1 cellular context compared by ENCODE assay signal in the genomic region with DNA sequence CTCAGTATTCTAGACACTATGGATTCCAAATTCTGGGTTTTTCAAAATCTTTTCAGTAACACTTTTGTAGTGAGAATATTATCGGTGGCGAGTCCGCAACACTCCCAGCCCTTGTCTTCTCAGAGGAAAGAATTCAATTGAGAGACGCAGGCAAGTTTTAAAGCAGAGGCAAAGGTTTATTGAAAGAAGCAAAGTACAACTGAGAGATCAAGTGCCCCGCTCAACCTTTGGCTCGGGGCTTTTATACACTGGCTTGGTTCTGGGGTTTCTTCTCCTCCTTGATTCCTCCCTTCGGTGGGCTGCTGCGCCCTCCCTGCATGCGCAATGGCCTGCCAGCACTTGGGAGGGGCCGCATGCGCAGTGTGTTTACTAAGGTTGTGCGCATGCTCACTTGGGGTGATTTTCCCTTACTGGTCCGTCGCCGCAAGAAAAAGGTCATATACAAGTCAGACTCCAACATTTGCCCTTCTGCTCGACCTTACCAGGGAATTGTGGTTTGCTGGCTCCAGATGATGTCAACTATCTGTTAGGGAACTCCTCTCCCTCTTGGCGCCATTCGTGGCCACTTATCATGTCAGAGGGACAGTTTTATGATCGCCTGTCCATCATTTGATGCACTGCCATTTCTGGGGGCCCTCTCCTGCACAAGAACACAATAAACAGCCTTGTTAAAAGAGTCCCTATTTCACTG.
TF ChIP-seq lines count a peak whose summit lies in the region.

No MANE protein-coding gene starts in this region.

TF ChIP-seq in GM23338, 12 proteins besides CTCF, POLR2A, EP300 and RAD21 (continued from another document):
- TF ChIP-seq, protein P1, sequence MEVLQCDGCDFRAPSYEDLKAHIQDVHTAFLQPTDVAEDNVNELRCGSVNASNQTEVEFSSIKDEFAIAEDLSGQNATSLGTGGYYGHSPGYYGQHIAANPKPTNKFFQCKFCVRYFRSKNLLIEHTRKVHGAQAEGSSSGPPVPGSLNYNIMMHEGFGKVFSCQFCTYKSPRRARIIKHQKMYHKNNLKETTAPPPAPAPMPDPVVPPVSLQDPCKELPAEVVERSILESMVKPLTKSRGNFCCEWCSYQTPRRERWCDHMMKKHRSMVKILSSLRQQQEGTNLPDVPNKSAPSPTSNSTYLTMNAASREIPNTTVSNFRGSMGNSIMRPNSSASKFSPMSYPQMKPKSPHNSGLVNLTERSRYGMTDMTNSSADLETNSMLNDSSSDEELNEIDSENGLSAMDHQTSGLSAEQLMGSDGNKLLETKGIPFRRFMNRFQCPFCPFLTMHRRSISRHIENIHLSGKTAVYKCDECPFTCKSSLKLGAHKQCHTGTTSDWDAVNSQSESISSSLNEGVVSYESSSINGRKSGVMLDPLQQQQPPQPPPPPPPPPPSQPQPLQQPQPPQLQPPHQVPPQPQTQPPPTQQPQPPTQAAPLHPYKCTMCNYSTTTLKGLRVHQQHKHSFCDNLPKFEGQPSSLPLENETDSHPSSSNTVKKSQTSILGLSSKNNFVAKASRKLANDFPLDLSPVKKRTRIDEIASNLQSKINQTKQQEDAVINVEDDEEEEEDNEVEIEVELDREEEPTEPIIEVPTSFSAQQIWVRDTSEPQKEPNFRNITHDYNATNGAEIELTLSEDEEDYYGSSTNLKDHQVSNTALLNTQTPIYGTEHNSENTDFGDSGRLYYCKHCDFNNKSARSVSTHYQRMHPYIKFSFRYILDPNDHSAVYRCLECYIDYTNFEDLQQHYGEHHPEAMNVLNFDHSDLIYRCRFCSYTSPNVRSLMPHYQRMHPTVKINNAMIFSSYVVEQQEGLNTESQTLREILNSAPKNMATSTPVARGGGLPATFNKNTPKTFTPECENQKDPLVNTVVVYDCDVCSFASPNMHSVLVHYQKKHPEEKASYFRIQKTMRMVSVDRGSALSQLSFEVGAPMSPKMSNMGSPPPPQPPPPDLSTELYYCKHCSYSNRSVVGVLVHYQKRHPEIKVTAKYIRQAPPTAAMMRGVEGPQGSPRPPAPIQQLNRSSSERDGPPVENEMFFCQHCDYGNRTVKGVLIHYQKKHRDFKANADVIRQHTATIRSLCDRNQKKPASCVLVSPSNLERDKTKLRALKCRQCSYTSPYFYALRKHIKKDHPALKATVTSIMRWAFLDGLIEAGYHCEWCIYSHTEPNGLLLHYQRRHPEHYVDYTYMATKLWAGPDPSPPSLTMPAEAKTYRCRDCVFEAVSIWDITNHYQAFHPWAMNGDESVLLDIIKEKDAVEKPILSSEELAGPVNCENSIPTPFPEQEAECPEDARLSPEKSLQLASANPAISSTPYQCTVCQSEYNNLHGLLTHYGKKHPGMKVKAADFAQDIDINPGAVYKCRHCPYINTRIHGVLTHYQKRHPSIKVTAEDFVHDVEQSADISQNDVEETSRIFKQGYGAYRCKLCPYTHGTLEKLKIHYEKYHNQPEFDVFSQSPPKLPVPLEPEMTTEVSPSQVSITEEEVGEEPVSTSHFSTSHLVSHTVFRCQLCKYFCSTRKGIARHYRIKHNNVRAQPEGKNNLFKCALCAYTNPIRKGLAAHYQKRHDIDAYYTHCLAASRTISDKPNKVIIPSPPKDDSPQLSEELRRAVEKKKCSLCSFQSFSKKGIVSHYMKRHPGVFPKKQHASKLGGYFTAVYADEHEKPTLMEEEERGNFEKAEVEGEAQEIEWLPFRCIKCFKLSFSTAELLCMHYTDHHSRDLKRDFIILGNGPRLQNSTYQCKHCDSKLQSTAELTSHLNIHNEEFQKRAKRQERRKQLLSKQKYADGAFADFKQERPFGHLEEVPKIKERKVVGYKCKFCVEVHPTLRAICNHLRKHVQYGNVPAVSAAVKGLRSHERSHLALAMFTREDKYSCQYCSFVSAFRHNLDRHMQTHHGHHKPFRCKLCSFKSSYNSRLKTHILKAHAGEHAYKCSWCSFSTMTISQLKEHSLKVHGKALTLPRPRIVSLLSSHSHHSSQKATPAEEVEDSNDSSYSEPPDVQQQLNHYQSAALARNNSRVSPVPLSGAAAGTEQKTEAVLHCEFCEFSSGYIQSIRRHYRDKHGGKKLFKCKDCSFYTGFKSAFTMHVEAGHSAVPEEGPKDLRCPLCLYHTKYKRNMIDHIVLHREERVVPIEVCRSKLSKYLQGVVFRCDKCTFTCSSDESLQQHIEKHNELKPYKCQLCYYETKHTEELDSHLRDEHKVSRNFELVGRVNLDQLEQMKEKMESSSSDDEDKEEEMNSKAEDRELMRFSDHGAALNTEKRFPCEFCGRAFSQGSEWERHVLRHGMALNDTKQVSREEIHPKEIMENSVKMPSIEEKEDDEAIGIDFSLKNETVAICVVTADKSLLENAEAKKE (CRISPR knock-in tag; IDR thresholded peaks at IDR 0.05) = no peak
- no peak for TF ChIP-seq ZNF114 (CRISPR knock-in tag; IDR thresholded peaks at IDR 0.05)
- TF ChIP-seq STAT1 (IDR thresholded peaks at IDR 0.05; ENCODE audit: unreplicated experiment) = no peak
- TF ChIP-seq, protein P2, sequence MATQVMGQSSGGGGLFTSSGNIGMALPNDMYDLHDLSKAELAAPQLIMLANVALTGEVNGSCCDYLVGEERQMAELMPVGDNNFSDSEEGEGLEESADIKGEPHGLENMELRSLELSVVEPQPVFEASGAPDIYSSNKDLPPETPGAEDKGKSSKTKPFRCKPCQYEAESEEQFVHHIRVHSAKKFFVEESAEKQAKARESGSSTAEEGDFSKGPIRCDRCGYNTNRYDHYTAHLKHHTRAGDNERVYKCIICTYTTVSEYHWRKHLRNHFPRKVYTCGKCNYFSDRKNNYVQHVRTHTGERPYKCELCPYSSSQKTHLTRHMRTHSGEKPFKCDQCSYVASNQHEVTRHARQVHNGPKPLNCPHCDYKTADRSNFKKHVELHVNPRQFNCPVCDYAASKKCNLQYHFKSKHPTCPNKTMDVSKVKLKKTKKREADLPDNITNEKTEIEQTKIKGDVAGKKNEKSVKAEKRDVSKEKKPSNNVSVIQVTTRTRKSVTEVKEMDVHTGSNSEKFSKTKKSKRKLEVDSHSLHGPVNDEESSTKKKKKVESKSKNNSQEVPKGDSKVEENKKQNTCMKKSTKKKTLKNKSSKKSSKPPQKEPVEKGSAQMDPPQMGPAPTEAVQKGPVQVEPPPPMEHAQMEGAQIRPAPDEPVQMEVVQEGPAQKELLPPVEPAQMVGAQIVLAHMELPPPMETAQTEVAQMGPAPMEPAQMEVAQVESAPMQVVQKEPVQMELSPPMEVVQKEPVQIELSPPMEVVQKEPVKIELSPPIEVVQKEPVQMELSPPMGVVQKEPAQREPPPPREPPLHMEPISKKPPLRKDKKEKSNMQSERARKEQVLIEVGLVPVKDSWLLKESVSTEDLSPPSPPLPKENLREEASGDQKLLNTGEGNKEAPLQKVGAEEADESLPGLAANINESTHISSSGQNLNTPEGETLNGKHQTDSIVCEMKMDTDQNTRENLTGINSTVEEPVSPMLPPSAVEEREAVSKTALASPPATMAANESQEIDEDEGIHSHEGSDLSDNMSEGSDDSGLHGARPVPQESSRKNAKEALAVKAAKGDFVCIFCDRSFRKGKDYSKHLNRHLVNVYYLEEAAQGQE (IDR thresholded peaks at IDR 0.05; ENCODE audit: unreplicated experiment) = no peak
- TF ChIP-seq ZNF331 (CRISPR knock-in tag; IDR thresholded peaks at IDR 0.05; ENCODE audit: low read depth) = no peak
- no peak for TF ChIP-seq EZH2 (IDR thresholded peaks at IDR 0.05; ENCODE audit: low read depth, unreplicated experiment)
- TF ChIP-seq CREB1 (CRISPR knock-in tag; IDR thresholded peaks at IDR 0.05; ENCODE audit: low read depth) = no peak
